ENCODE assay signal across 8 cellular contexts in genomic region chr2:36357506-36358316, GRCh38. TPM values are rescaled to one million over a fixed set of nuclear protein-coding genes. Genes with fewer than 3 reads are reported as not detected.
DNase-seq lines count a peak whose midpoint lies in the region; ATAC-seq and TF ChIP-seq lines count a peak whose summit lies in the region.

No MANE protein-coding gene starts in this region.

- ATAC-seq in GM21723 (IDR thresholded peaks at IDR 0.05; ENCODE audit: unreplicated experiment), result peak; percentile 34
- peak; percentile 28 to 46 for ATAC-seq in activated naive CD4-positive, alpha-beta T cell treated with anti-CD3 and anti-CD28 coated beads, Interleukin-2, amount 50 U/mL, for 72 hours
- peak; percentile 29 to 68 (median 50) for ATAC-seq in heart left ventricle

- H3K27me3 ChIP-seq in MM.1S (replicated peaks; ENCODE audit: insufficient read depth, low read length) (peaks cover 9% of the 10 kb centered on the region; the same call in 1 of the 2 replicates), heart left ventricle (peaks cover 0 to 20% (median 0%) of the 10 kb centered on the region in 9 donors), ovary (no peaks in the 10 kb centered on the region)

- DNase-seq in GM03348 (ENCODE audit: low spot score), result peak; percentile 63
- no peak for DNase-seq in MM.1S
- no peak for DNase-seq in activated naive CD4-positive, alpha-beta T cell treated with anti-CD3 and anti-CD28 coated beads, Interleukin-2, amount 50 U/mL, for 72 hours (ENCODE audit: low spot score in 2 of 2)
- DNase-seq in heart left ventricle, result peak; percentile 42 to 66 (median 51)
- DNase-seq in ovary, result peak; percentile 46 to 68 (median 56)
- no peak for DNase-seq in NCI-H1105 (lab: John Stamatoyannopoulos, UW)
- DNase-seq in COLO829 (ENCODE audit: low spot score), result no peak

- peak overlapping the region; percentile 73 for H3K4me3 ChIP-seq in MM.1S (ENCODE audit: low read length)
- peak overlapping the region; percentile 63 to 95 (median 85) for H3K4me3 ChIP-seq in heart left ventricle
- H3K4me3 ChIP-seq in ovary, result peak overlapping the region; percentile 68

- H3K9me3 Mint-ChIP-seq in activated naive CD4-positive, alpha-beta T cell treated with anti-CD3 and anti-CD28 coated beads, Interleukin-2, amount 50 U/mL, for 72 hours, result no peaks in the 10 kb centered on the region

- H3K4me1 ChIP-seq in MM.1S (ENCODE audit: low read length) (peaks cover 14% of the 10 kb centered on the region), heart left ventricle (peaks cover 0 to 70% (median 47%) of the 10 kb centered on the region in 12 donors), ovary (ENCODE audit: insufficient read depth) (peaks cover 16% of the 10 kb centered on the region)

- peaks cover 0 to 6% of the 10 kb centered on the region in 2 donors for H3K36me3 Mint-ChIP-seq in activated naive CD4-positive, alpha-beta T cell treated with anti-CD3 and anti-CD28 coated beads, Interleukin-2, amount 50 U/mL, for 72 hours

- no peak for TF ChIP-seq EP300 in ovary (IDR thresholded peaks at IDR 0.05)

- TF ChIP-seq CTCF in MM.1S (IDR thresholded peaks at IDR 0.05; ENCODE audit: low read length), result peak; percentile 12; the same call in 1 of the 2 replicates
- TF ChIP-seq CTCF in heart left ventricle (IDR thresholded peaks at IDR 0.05), result peak; percentile 35 to 79 (median 58)
- peak in 2 of 3 donors; percentile 44 to 61 for TF ChIP-seq CTCF in ovary (IDR thresholded peaks at IDR 0.05)

- H3K4me2 ChIP-seq in MM.1S (ENCODE audit: low read depth, low read length), result peak overlapping the region; percentile 95

- H3K36me3 ChIP-seq in MM.1S (replicated peaks; ENCODE audit: insufficient read depth, low read length) (no peaks in the 10 kb centered on the region), heart left ventricle (no peaks in the 10 kb centered on the region), ovary (no peaks in the 10 kb centered on the region)

- TF ChIP-seq POLR2A in heart left ventricle (IDR thresholded peaks at IDR 0.05) (no peak), ovary (IDR thresholded peaks at IDR 0.05) (no peak)

- H3K9me3 ChIP-seq in MM.1S (replicated peaks; ENCODE audit: insufficient read depth, low read length), result no peaks in the 10 kb centered on the region
- H3K9me3 ChIP-seq in heart left ventricle, result no peaks in the 10 kb centered on the region
- no peaks in the 10 kb centered on the region for H3K9me3 ChIP-seq in ovary

- H3K9me2 ChIP-seq in MM.1S (replicated peaks; ENCODE audit: insufficient read depth, low read length), result no peaks in the 10 kb centered on the region

- intact Hi-C loops in heart left ventricle (cut with DNase I) (loop anchor here (2.0 to 10.0 kb wide), 11 partner anchors 50 to 427 kb away; no protein-coding TSS in a partner anchor), ovary (cut with DNase I) (loop anchor here in 3 of 4 donors (2.0 to 10.0 kb wide), 8 partner anchors 65 to 425 kb away; no protein-coding TSS in a partner anchor)

- H3K79me2 ChIP-seq in MM.1S (ENCODE audit: low read length), result no peaks in the 10 kb centered on the region

- no peaks in the 10 kb centered on the region for H4K20me1 ChIP-seq in MM.1S (ENCODE audit: insufficient read depth, low read length)

- 0 to 1% (median 1%) methylated on average over 12 to 24 of the region's 24 CpGs for WGBS in heart left ventricle, 4 donors
- 0 to 1% (median 0%) methylated on average over 24 of the region's 24 CpGs for WGBS in ovary, 3 donors

- H3K9ac ChIP-seq in MM.1S (ENCODE audit: low read length), result 0 out of 2 replicates have a peak overlapping the region, but pooled peaks have one; percentile 51

- H3K27ac ChIP-seq in MM.1S (ENCODE audit: low read length) (no peak overlapping the region), heart left ventricle (peak overlapping the region; percentile 80 to 97 (median 94)), ovary (peak overlapping the region; percentile 85 to 91)

- H2AFZ ChIP-seq in MM.1S (ENCODE audit: low read length), result peak overlapping the region; percentile 83

- H3K27ac Mint-ChIP-seq in activated naive CD4-positive, alpha-beta T cell treated with anti-CD3 and anti-CD28 coated beads, Interleukin-2, amount 50 U/mL, for 72 hours, result peak overlapping the region; percentile 33 to 50

- peaks cover 18% of the 10 kb centered on the region for H3F3A ChIP-seq in MM.1S (ENCODE audit: insufficient read depth, low read length)

RNA-seq across cellular contexts. Expression of gene CRIM1, which starts 2.1 kb away (rescaled TPM):
- 1 to 10 TPM; 3.3 to 4.2 TPM for total RNA-seq in activated naive CD4-positive, alpha-beta T cell treated with anti-CD3 and anti-CD28 coated beads, Interleukin-2, amount 50 U/mL, for 72 hours
- total RNA-seq in heart left ventricle (100 to 1,000 TPM in 3 of 9 donors, 10 to 100 TPM in 6; 34.9 to 120 (median 89.3) TPM), ovary (100 to 1,000 TPM in 1 of 7 donors, 10 to 100 TPM in 6; 58.6 to 134 (median 68.1) TPM)
- polyA plus RNA-seq in heart left ventricle (10 to 100 TPM; 14.7 to 47.9 TPM), ovary (10 to 100 TPM; 38.4 to 65.0 TPM)

Comparison
In these comparisons a context has a peak if more than half of its experiments do, and no peak if none do; other contexts are left out.
1. DNase-seq: peak in GM03348 (single experiment), heart left ventricle (5 of 5) and ovary (5 of 5); none in MM.1S (single experiment), activated naive CD4-positive, alpha-beta T cell treated with anti-CD3 and anti-CD28 coated beads, Interleukin-2, amount 50 U/mL, for 72 hours (0 of 2), NCI-H1105 (single experiment) and COLO829 (single experiment).
2. RNA of gene CRIM1, which starts 2.1 kb away (total RNA-seq): 34.9 to 120 TPM in heart left ventricle and 58.6 to 134 TPM in ovary; 3.3 to 4.2 TPM in activated naive CD4-positive, alpha-beta T cell treated with anti-CD3 and anti-CD28 coated beads, Interleukin-2, amount 50 U/mL, for 72 hours; every median in the first group is over 4 times any median in the second.
3. Peak in every context shown above with its lines, with median percentiles within 50 percentile points of each other: ATAC-seq, H3K4me3 ChIP-seq and CTCF ChIP-seq.